Comparison of ENCODE assay signal across 1 cellular context in genomic region chr2:187510419-187511355, GRCh38. TPM values are rescaled to one million over a fixed set of nuclear protein-coding genes. Genes with fewer than 3 reads are reported as not detected.
"Had no signal": no experiment of that assay in that cellular context is flagged by ENCODE, and none has a peak within 500 bp of the region (broad histone marks: within the 10 kb centered on the region; RNA-seq: fewer than 3 reads in every experiment).

No MANE protein-coding gene starts in this region.

RNA-seq across cellular contexts. Expression of gene TFPI, which starts 43.5 kb away (rescaled TPM):
- total RNA-seq: activated CD8-positive, alpha-beta memory T cell treated with anti-CD3 and anti-CD28 coated beads for 36 hours had no signal
